In the genomic region with DNA sequence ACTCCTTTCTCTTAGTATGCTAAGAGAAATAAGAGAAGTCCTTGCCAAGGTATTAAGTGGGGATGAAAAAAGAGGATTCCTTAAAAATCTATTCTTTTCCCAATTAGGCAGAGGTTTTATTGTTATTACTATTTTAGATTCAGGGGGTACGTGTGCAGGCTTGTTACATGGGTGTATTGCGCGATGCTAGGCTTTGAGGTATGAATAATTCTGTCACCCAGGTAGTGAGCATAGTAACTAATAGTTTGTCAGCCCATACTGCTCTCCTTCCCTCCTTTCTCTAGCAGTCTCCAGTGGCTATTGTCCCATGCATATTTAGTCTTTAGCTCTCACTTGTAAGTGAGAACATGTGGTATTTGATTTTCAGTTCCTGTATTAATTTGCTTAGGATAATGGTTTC, we compare ENCODE assay signal across 23 cellular contexts.
DNase-seq lines count a peak whose midpoint lies in the region; ATAC-seq and TF ChIP-seq lines count a peak whose summit lies in the region.
"Had no signal": no experiment of that assay in that cellular context is flagged by ENCODE, and none has a peak within 500 bp of the region (broad histone marks: within the 10 kb centered on the region; RNA-seq: fewer than 3 reads in every experiment).

No MANE protein-coding gene starts in this region.

- H3K4me3 Mint-ChIP-seq in MCF 10A (ENCODE audit: unreplicated experiment) = no peak overlapping the region
- H3K4me3 Mint-ChIP-seq: CD4-positive, CD25-positive, alpha-beta regulatory T cell; CD8-positive, alpha-beta memory T cell; HFFc6 had no signal

- TF ChIP-seq CTCF in MCF 10A (IDR thresholded peaks at IDR 0.05; ENCODE audit: unreplicated experiment) (no peak), breast epithelium (IDR thresholded peaks at IDR 0.05) (no peak), mammary epithelial cell (conservative IDR thresholded peaks at IDR 0.05 in 1 of 2, IDR thresholded peaks at IDR 0.05 in 1 of 2; ENCODE audit: extremely low read depth in 1 of 2, insufficient read depth in 1 of 2, low read depth in 1 of 2, low read length in 2 of 2) (no peak), foreskin keratinocyte (conservative IDR thresholded peaks at IDR 0.05) (no peak), WERI-Rb-1 (IDR thresholded peaks at IDR 0.05; ENCODE audit: low read depth, low read length) (no peak)

- H3K79me2 ChIP-seq in mammary epithelial cell (ENCODE audit: insufficient read depth, low read length) = no peaks in the 10 kb centered on the region

- H3K4me3 ChIP-seq in breast epithelium (no peak overlapping the region), mammary epithelial cell (replicated peaks in 1 of 3; ENCODE audit: insufficient read depth in 1 of 3, low read depth in 2 of 3, low read length in 3 of 3) (peak overlapping the region in 1 of 3 experiments; percentile 34), WERI-Rb-1 (ENCODE audit: low read depth, low read length) (no peak overlapping the region)
- H3K4me3 ChIP-seq: GM12878 had no signal

- CTCF ChIA-PET in MCF 10A (lab: Yijun Ruan, JAX) (interaction anchor here (0.6 kb wide), 1 partner anchor 1573 kb away, joined by 5 read pairs; no protein-coding TSS in a partner anchor), mammary epithelial cell (lab: Charles Lee; ENCODE audit: low non-redundant PET) (no interaction called here)

- H3K36me3 ChIP-seq in breast epithelium = no peaks in the 10 kb centered on the region
- H3K36me3 ChIP-seq in mammary epithelial cell (ENCODE audit: insufficient read depth, low read length) = no peaks in the 10 kb centered on the region
- H3K36me3 ChIP-seq in WERI-Rb-1 = no peaks in the 10 kb centered on the region
- H3K36me3 ChIP-seq: BE2C had no signal

- dilution Hi-C loops in mammary epithelial cell (cut with HindIII; ENCODE audit: low sequenced_read_pairs) = no loop called here

- peaks cover 6% of the 10 kb centered on the region for H3K4me1 Mint-ChIP-seq in MCF 10A (ENCODE audit: insufficient read depth, unreplicated experiment)
- H3K4me1 Mint-ChIP-seq: CD4-positive, CD25-positive, alpha-beta regulatory T cell; CD8-positive, alpha-beta memory T cell had no signal

- ATAC-seq in foreskin keratinocyte = peak; percentile 72
- no peak for ATAC-seq in HG03039 (IDR thresholded peaks at IDR 0.05; ENCODE audit: unreplicated experiment)
- ATAC-seq: GM12878, HCT116 had no signal

- POLR2A ChIA-PET in MCF 10A (lab: Yijun Ruan, JAX) = interaction anchor here (0.6 kb wide), 1 partner anchor 21 kb away, joined by 4 read pairs; no protein-coding TSS in a partner anchor

- 6% methylated on average over 3 of the region's 3 CpGs for WGBS in mammary epithelial cell (ENCODE audit: low coverage, missing lambda C conversion rate)

- peak overlapping the region; percentile 78 for H3K4me2 ChIP-seq in mammary epithelial cell (ENCODE audit: insufficient read depth, low read depth, low read length)

- H4K20me1 ChIP-seq in mammary epithelial cell (ENCODE audit: insufficient read depth, low read length) = no peaks in the 10 kb centered on the region

- no peak overlapping the region for H3K27ac ChIP-seq in breast epithelium
- peak overlapping the region; percentile 60 for H3K27ac ChIP-seq in mammary epithelial cell (ENCODE audit: insufficient read depth, low read depth, low read length)
- no peak overlapping the region for H3K27ac ChIP-seq in foreskin keratinocyte
- H3K27ac ChIP-seq in WERI-Rb-1 = no peak overlapping the region

- H3K27me3 Mint-ChIP-seq in MCF 10A (ENCODE audit: insufficient read depth, unreplicated experiment) = no peaks in the 10 kb centered on the region

- H3K27ac Mint-ChIP-seq in MCF 10A (ENCODE audit: low read depth, unreplicated experiment) = no peak overlapping the region
- H3K27ac Mint-ChIP-seq: CD4-positive, CD25-positive, alpha-beta regulatory T cell; CD8-positive, alpha-beta memory T cell; HFFc6 had no signal

- no peaks in the 10 kb centered on the region for H3K36me3 Mint-ChIP-seq in MCF 10A (ENCODE audit: insufficient read depth, unreplicated experiment)

- H3K4me1 ChIP-seq in breast epithelium (no peaks in the 10 kb centered on the region), mammary epithelial cell (ENCODE audit: insufficient read depth, low read length) (peaks cover 8% of the 10 kb centered on the region), foreskin keratinocyte (peaks cover 9% of the 10 kb centered on the region)
- H3K4me1 ChIP-seq: BE2C had no signal

- no peak for TF ChIP-seq POLR2A in breast epithelium (IDR thresholded peaks at IDR 0.05)

- H3K9me3 ChIP-seq in breast epithelium = no peaks in the 10 kb centered on the region
- H3K9me3 ChIP-seq in mammary epithelial cell (replicated peaks; ENCODE audit: insufficient read depth, low read length) = no peaks in the 10 kb centered on the region
- H3K9me3 ChIP-seq in WERI-Rb-1 (ENCODE audit: severe bottlenecking) = no peaks in the 10 kb centered on the region
- H3K9me3 ChIP-seq: BE2C had no signal

- no peak overlapping the region for H3K9ac ChIP-seq in mammary epithelial cell (ENCODE audit: insufficient read depth, low read length)

- intact Hi-C loops in MCF 10A (cut with micrococcal nuclease) (no loop called here), breast epithelium (cut with DNase I; ENCODE audit: low total_unique reads) (no loop called here), mammary epithelial cell (cut with micrococcal nuclease) (no loop called here)

- H3K27me3 ChIP-seq in breast epithelium (no peaks in the 10 kb centered on the region), mammary epithelial cell (ENCODE audit: insufficient read depth, low read length) (no peaks in the 10 kb centered on the region), foreskin keratinocyte (no peaks in the 10 kb centered on the region), WERI-Rb-1 (ENCODE audit: insufficient read depth, low read depth, severe bottlenecking) (no peaks in the 10 kb centered on the region)
- H3K27me3 ChIP-seq: BE2C had no signal

- peaks cover 8% of the 10 kb centered on the region for H3K9me3 Mint-ChIP-seq in MCF 10A (ENCODE audit: unreplicated experiment)
- H3K9me3 Mint-ChIP-seq: HFFc6 had no signal

- in situ Hi-C loops in mammary epithelial cell (cut with MboI; ENCODE audit: low sequenced_read_pairs in 2 of 2) = no loop called here

- BruUV-seq in MCF 10A (replicated peaks; lab: Mats Ljungman, UMichigan) (no TSS peak), mammary epithelial cell (replicated peaks; lab: Mats Ljungman, UMichigan) (no TSS peak)

- peak overlapping the region; percentile 45 for H2AFZ ChIP-seq in mammary epithelial cell (ENCODE audit: low read depth, low read length)

- DNase-seq in MCF 10A (ENCODE audit: unreplicated experiment) (peak; percentile 1), breast epithelium (ENCODE audit: low spot score in 2 of 2) (no peak), mammary epithelial cell (peak; percentile 75), foreskin keratinocyte (peak; percentile 39 to 62), WERI-Rb-1 (no peak)
- no peak for DNase-seq in activated naive CD4-positive, alpha-beta T cell treated with Interleukin-2 at 50 U/mL for 16 hours
- DNase-seq: ACHN; BE2C; C1 segment of cervical spinal cord; CD4-positive, CD25-positive, alpha-beta regulatory T cell; CD8-positive, alpha-beta memory T cell; COR-L47; DMS 273 treated with DMSO at 0.1 percent for 48 hours; DMS53; DND-41; EL; GOT3; H7; HFFc6; IMR-90 had no signal

Comparison
In these comparisons a context has a peak if more than half of its experiments do, and no peak if none do; other contexts are left out.
1. DNase-seq: peak in MCF 10A (single experiment), mammary epithelial cell (single experiment) and foreskin keratinocyte (2 of 2); none in breast epithelium (0 of 2), WERI-Rb-1 (single experiment) and activated naive CD4-positive, alpha-beta T cell treated with Interleukin-2 at 50 U/mL for 16 hours (single experiment).